In the genomic region with DNA sequence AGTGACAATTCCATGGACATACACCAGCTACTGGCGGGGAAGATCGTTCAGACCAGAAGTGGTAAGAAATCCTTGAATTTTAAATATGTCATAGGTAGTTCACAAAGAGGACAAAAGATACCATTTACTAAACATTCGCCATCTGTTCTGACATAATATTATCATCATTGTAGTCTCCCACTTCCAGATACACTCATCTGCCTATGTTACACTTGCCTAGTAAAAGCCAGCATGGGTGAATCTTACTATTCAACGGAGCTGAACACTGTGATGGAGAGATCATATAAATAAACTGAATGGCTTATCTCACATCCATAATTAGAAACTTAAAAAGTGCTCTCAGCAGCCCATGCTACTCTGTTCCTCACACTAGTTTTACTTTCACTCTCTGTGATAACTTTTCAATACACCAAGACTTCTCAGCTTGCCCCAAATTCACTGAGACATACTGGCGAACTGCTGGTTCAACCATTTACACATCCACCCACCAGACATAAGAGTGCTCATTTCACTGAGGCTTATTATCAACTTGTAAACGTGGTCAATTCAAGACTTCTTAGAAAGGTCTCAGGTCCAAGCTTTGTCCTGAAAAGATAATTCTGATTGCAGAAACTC, we compare ENCODE assay signal across 1 cellular context.
TF ChIP-seq lines count a peak whose summit lies in the region.

No MANE protein-coding gene starts in this region.

TF ChIP-seq in IMR-90, 13 proteins besides CTCF, POLR2A, EP300 and RAD21 (continued from another document):
- TF ChIP-seq, protein P1, sequence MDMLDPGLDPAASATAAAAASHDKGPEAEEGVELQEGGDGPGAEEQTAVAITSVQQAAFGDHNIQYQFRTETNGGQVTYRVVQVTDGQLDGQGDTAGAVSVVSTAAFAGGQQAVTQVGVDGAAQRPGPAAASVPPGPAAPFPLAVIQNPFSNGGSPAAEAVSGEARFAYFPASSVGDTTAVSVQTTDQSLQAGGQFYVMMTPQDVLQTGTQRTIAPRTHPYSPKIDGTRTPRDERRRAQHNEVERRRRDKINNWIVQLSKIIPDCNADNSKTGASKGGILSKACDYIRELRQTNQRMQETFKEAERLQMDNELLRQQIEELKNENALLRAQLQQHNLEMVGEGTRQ (IDR thresholded peaks at IDR 0.05; ENCODE audit: low read depth, low read length) = no peak
- TF ChIP-seq RCOR1 (IDR thresholded peaks at IDR 0.05; ENCODE audit: insufficient replicate concordance, low read length) (no peak), CHD1 (IDR thresholded peaks at IDR 0.05; ENCODE audit: low read depth, low read length) (no peak), CEBPB (IDR thresholded peaks at IDR 0.05; ENCODE audit: low read depth, low read length) (no peak), MAZ (IDR thresholded peaks at IDR 0.05; ENCODE audit: borderline replicate concordance, low read depth, low read length) (no peak), NFE2L2 (IDR thresholded peaks at IDR 0.05; ENCODE audit: low read depth, low read length) (no peak), FOS (IDR thresholded peaks at IDR 0.05; ENCODE audit: low read depth, low read length) (no peak), MXI1 (IDR thresholded peaks at IDR 0.05; ENCODE audit: borderline replicate concordance, low read depth, low read length) (no peak), BHLHE40 (IDR thresholded peaks at IDR 0.05; ENCODE audit: low read depth, low read length) (no peak)
TF ChIP-seq in IMR-90: peak in this region for 0.
